ENCODE assay signal across 1 cellular context in the genomic region with DNA sequence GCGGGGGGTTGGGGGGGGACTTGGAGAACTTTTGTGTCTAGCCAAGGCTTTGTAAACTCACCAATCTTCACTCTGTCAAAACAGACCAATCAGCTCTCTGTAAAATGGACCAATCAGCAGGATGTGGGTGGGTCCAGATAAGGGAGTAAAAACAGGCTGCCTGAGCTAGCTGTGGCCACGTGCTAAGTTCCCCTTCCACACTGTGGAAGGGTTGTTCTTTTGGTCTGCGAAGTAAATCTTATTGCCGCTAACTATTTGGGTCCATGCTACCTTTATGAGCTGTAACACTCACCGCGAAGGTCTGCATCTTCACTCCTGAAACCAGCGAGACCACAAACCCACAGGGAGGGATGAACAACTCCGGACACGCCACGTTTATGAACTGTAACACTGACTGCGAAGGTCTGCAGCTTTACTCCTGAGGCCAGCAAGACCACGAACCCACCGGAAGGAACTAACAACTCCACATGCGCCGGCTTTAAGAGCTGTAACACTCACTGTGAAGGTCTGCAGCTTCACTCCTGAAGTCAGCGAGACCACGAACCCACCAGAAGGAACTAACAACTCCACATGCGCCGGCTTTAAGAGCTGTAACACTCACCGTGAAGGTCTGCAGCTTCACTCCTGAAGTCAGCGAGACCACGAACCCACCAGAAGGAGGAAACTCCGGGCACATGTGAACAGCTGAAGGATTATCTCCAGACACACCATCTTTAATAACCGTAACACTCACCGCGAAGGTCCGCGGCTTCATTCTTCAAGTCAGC.
TF ChIP-seq lines count a peak whose summit lies in the region.

No MANE protein-coding gene starts in this region.

TF ChIP-seq in K562, 482 proteins besides CTCF, POLR2A, EP300 and RAD21 (continued from another document):
- peak in 1 of 2 experiments; percentile 49; a peak in 1 of 3 replicates for TF ChIP-seq CBX3 (IDR thresholded peaks at IDR 0.05; ENCODE audit: borderline replicate concordance in 1 of 2, low read length in 2 of 2)
- TF ChIP-seq L3MBTL2 (IDR thresholded peaks at IDR 0.05) = peak; percentile 96
- TF ChIP-seq, protein P1, sequence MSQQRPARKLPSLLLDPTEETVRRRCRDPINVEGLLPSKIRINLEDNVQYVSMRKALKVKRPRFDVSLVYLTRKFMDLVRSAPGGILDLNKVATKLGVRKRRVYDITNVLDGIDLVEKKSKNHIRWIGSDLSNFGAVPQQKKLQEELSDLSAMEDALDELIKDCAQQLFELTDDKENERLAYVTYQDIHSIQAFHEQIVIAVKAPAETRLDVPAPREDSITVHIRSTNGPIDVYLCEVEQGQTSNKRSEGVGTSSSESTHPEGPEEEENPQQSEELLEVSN (IDR thresholded peaks at IDR 0.05; ENCODE audit: borderline replicate concordance in 1 of 2, extremely low read depth in 1 of 2, insufficient read depth in 1 of 2, insufficient read length in 1 of 2, low read depth in 1 of 2, low read length in 1 of 2, poor library complexity in 1 of 2, severe bottlenecking in 1 of 2) = peak; percentile 62 to 77
- TF ChIP-seq, protein P2, sequence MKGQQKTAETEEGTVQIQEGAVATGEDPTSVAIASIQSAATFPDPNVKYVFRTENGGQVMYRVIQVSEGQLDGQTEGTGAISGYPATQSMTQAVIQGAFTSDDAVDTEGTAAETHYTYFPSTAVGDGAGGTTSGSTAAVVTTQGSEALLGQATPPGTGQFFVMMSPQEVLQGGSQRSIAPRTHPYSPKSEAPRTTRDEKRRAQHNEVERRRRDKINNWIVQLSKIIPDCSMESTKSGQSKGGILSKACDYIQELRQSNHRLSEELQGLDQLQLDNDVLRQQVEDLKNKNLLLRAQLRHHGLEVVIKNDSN (CRISPR knock-in tag; IDR thresholded peaks at IDR 0.05) = peak; percentile 41; the same call in 1 of the 2 replicates
- TF ChIP-seq, protein P3, sequence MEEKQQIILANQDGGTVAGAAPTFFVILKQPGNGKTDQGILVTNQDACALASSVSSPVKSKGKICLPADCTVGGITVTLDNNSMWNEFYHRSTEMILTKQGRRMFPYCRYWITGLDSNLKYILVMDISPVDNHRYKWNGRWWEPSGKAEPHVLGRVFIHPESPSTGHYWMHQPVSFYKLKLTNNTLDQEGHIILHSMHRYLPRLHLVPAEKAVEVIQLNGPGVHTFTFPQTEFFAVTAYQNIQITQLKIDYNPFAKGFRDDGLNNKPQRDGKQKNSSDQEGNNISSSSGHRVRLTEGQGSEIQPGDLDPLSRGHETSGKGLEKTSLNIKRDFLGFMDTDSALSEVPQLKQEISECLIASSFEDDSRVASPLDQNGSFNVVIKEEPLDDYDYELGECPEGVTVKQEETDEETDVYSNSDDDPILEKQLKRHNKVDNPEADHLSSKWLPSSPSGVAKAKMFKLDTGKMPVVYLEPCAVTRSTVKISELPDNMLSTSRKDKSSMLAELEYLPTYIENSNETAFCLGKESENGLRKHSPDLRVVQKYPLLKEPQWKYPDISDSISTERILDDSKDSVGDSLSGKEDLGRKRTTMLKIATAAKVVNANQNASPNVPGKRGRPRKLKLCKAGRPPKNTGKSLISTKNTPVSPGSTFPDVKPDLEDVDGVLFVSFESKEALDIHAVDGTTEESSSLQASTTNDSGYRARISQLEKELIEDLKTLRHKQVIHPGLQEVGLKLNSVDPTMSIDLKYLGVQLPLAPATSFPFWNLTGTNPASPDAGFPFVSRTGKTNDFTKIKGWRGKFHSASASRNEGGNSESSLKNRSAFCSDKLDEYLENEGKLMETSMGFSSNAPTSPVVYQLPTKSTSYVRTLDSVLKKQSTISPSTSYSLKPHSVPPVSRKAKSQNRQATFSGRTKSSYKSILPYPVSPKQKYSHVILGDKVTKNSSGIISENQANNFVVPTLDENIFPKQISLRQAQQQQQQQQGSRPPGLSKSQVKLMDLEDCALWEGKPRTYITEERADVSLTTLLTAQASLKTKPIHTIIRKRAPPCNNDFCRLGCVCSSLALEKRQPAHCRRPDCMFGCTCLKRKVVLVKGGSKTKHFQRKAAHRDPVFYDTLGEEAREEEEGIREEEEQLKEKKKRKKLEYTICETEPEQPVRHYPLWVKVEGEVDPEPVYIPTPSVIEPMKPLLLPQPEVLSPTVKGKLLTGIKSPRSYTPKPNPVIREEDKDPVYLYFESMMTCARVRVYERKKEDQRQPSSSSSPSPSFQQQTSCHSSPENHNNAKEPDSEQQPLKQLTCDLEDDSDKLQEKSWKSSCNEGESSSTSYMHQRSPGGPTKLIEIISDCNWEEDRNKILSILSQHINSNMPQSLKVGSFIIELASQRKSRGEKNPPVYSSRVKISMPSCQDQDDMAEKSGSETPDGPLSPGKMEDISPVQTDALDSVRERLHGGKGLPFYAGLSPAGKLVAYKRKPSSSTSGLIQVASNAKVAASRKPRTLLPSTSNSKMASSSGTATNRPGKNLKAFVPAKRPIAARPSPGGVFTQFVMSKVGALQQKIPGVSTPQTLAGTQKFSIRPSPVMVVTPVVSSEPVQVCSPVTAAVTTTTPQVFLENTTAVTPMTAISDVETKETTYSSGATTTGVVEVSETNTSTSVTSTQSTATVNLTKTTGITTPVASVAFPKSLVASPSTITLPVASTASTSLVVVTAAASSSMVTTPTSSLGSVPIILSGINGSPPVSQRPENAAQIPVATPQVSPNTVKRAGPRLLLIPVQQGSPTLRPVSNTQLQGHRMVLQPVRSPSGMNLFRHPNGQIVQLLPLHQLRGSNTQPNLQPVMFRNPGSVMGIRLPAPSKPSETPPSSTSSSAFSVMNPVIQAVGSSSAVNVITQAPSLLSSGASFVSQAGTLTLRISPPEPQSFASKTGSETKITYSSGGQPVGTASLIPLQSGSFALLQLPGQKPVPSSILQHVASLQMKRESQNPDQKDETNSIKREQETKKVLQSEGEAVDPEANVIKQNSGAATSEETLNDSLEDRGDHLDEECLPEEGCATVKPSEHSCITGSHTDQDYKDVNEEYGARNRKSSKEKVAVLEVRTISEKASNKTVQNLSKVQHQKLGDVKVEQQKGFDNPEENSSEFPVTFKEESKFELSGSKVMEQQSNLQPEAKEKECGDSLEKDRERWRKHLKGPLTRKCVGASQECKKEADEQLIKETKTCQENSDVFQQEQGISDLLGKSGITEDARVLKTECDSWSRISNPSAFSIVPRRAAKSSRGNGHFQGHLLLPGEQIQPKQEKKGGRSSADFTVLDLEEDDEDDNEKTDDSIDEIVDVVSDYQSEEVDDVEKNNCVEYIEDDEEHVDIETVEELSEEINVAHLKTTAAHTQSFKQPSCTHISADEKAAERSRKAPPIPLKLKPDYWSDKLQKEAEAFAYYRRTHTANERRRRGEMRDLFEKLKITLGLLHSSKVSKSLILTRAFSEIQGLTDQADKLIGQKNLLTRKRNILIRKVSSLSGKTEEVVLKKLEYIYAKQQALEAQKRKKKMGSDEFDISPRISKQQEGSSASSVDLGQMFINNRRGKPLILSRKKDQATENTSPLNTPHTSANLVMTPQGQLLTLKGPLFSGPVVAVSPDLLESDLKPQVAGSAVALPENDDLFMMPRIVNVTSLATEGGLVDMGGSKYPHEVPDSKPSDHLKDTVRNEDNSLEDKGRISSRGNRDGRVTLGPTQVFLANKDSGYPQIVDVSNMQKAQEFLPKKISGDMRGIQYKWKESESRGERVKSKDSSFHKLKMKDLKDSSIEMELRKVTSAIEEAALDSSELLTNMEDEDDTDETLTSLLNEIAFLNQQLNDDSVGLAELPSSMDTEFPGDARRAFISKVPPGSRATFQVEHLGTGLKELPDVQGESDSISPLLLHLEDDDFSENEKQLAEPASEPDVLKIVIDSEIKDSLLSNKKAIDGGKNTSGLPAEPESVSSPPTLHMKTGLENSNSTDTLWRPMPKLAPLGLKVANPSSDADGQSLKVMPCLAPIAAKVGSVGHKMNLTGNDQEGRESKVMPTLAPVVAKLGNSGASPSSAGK (IDR thresholded peaks at IDR 0.05) = peak; percentile 83
- TF ChIP-seq NFYB (IDR thresholded peaks at IDR 0.05; ENCODE audit: extremely low read depth, insufficient read length) = peak; percentile 92
